Comparison of ENCODE assay signal across 32 cellular contexts in genomic region chr5:170431571-170431970, GRCh38. TPM values are rescaled to one million over a fixed set of nuclear protein-coding genes. Genes with fewer than 3 reads are reported as not detected.
"Had no signal": no experiment of that assay in that cellular context is flagged by ENCODE, and none has a peak within 500 bp of the region (broad histone marks: within the 10 kb centered on the region; RNA-seq: fewer than 3 reads in every experiment).

No MANE protein-coding gene starts in this region.

- H3K4me1 Mint-ChIP-seq: stimulated activated memory B cell treated with anti-CD40 and anti-IgM and Interleukin-4, amounts not matched to agents 10 μg/mL and 1 μg/mL and 100 μg/mL, for 72 hours; stimulated activated naive CD8-positive, alpha-beta T cell treated with anti-CD3 and anti-CD28 coated beads, Interleukin-15, amount 100 ng/mL, for 72 hours had no signal

- H3K27ac ChIP-seq: ovary, parathyroid adenoma, psoas muscle, right lobe of liver, sigmoid colon, suprapubic skin, testis, tibial artery, transverse colon, upper lobe of right lung, uterus had no signal

- H3K27me3 ChIP-seq: ovary, right lobe of liver, suprapubic skin, testis, upper lobe of right lung, uterus had no signal

- H2AFZ ChIP-seq: parathyroid adenoma had no signal

- H3K9me3 ChIP-seq: ovary, right lobe of liver, sigmoid colon, suprapubic skin, testis, transverse colon, upper lobe of right lung, uterus had no signal

- H3K4me1 ChIP-seq: parathyroid adenoma, psoas muscle, right lobe of liver, transverse colon, upper lobe of right lung, uterus had no signal

- DNase-seq: naive thymus-derived CD8-positive, alpha-beta T cell; nephron progenitor cell; occipital lobe; ovary; psoas muscle; right cardiac atrium; right lobe of liver; sigmoid colon; small intestine; spleen; stimulated activated CD4-positive, alpha-beta T cell treated with anti-CD3 and anti-CD28 coated beads, Interleukin-12 subunit alpha, Interleukin-12 subunit beta, amount 100 ng/mL, for 4 hours; stimulated activated CD4-positive, alpha-beta T cell treated with anti-CD3 and anti-CD28 coated beads, Interleukin-1b, Interleukin-23, amount 100 ng/mL, for 48 hours; stimulated activated CD4-positive, alpha-beta T cell treated with anti-CD3 and anti-CD28 coated beads, Interleukin-4, amount 100 ng/mL, for 1 hour; stimulated activated CD4-positive, alpha-beta T cell treated with anti-CD3 and anti-CD28 coated beads, Interleukin-4, amount 100 ng/mL, for 4 hours; stimulated activated CD8-positive, alpha-beta memory T cell treated with anti-CD3 and anti-CD28 coated beads, Interleukin-4, amount 100 ng/mL, for 48 hours; stimulated activated naive CD4-positive, alpha-beta T cell; stimulated activated naive CD8-positive, alpha-beta T cell treated with anti-CD3 and anti-CD28 coated beads, Interleukin-15, amount 100 ng/mL, for 72 hours; stimulated activated naive CD8-positive, alpha-beta T cell treated with anti-CD3 and anti-CD28 coated beads, Interleukin-15, Interleukin-2, amounts not matched to agents 100 U/mL and 50 U/mL, for 24 hours; substantia nigra; testis; transverse colon; upper lobe of right lung; uterus had no signal

- ATAC-seq: naive thymus-derived CD8-positive, alpha-beta T cell; natural killer cell treated with Interleukin-12 subunit alpha and Interleukin-12 subunit beta and Interleukin-15 and Interleukin-18, amount 100 ng/mL, for 72 hours; psoas muscle; right cardiac atrium; right lobe of liver; stimulated activated memory B cell treated with anti-CD40 and anti-IgM and Interleukin-4, amounts not matched to agents 10 μg/mL and 1 μg/mL and 100 μg/mL, for 72 hours; stimulated activated naive CD8-positive, alpha-beta T cell treated with anti-CD3 and anti-CD28 coated beads, Interleukin-15, amount 100 ng/mL, for 72 hours; stimulated activated naive CD8-positive, alpha-beta T cell treated with anti-CD3 and anti-CD28 coated beads, Interleukin-15, Interleukin-2, amounts not matched to agents 100 U/mL and 50 U/mL, for 24 hours; upper lobe of right lung had no signal

- FAIRE-seq: small intestine had no signal

- H3K4me3 ChIP-seq: ovary, psoas muscle, right lobe of liver, sigmoid colon, spleen, suprapubic skin, testis, tibial artery, transverse colon, upper lobe of right lung, uterus had no signal

- H3K9ac ChIP-seq: parathyroid adenoma had no signal

- H3K79me2 ChIP-seq: parathyroid adenoma had no signal

- H3K27ac Mint-ChIP-seq: natural killer cell treated with Interleukin-12 subunit alpha and Interleukin-12 subunit beta and Interleukin-15 and Interleukin-18, amount 100 ng/mL, for 72 hours; nephron progenitor cell; progenitor cell of endocrine pancreas; stimulated activated memory B cell treated with anti-CD40 and anti-IgM and Interleukin-4, amounts not matched to agents 10 μg/mL and 1 μg/mL and 100 μg/mL, for 72 hours; stimulated activated naive CD8-positive, alpha-beta T cell treated with anti-CD3 and anti-CD28 coated beads, Interleukin-15, amount 100 ng/mL, for 72 hours; type B pancreatic cell had no signal

- H3K36me3 Mint-ChIP-seq: naive thymus-derived CD8-positive, alpha-beta T cell; natural killer cell treated with Interleukin-12 subunit alpha and Interleukin-12 subunit beta and Interleukin-15 and Interleukin-18, amount 100 ng/mL, for 72 hours; stimulated activated memory B cell treated with anti-CD40 and anti-IgM and Interleukin-4, amounts not matched to agents 10 μg/mL and 1 μg/mL and 100 μg/mL, for 72 hours; type B pancreatic cell had no signal

- H3K9me3 Mint-ChIP-seq: natural killer cell treated with Interleukin-12 subunit alpha and Interleukin-12 subunit beta and Interleukin-15 and Interleukin-18, amount 100 ng/mL, for 72 hours; nephron progenitor cell; neural crest cell; stimulated activated memory B cell treated with anti-CD40 and anti-IgM and Interleukin-4, amounts not matched to agents 10 μg/mL and 1 μg/mL and 100 μg/mL, for 72 hours; stimulated activated naive CD8-positive, alpha-beta T cell treated with anti-CD3 and anti-CD28 coated beads, Interleukin-15, amount 100 ng/mL, for 72 hours had no signal

- H3K36me3 ChIP-seq: ovary, right lobe of liver, sigmoid colon, spleen, suprapubic skin, tibial artery, transverse colon, upper lobe of right lung, uterus had no signal

- H3K4me3 Mint-ChIP-seq: naive thymus-derived CD8-positive, alpha-beta T cell; natural killer cell treated with Interleukin-12 subunit alpha and Interleukin-12 subunit beta and Interleukin-15 and Interleukin-18, amount 100 ng/mL, for 72 hours; nephron progenitor cell; neural crest cell; stimulated activated memory B cell treated with anti-CD40 and anti-IgM and Interleukin-4, amounts not matched to agents 10 μg/mL and 1 μg/mL and 100 μg/mL, for 72 hours; stimulated activated naive CD8-positive, alpha-beta T cell treated with anti-CD3 and anti-CD28 coated beads, Interleukin-15, amount 100 ng/mL, for 72 hours; type B pancreatic cell had no signal

RNA-seq across cellular contexts. Expression of gene KCNMB1, which starts 42.4 kb away (rescaled TPM):
- total RNA-seq: naive thymus-derived CD8-positive, alpha-beta T cell; natural killer cell treated with Interleukin-12 subunit alpha and Interleukin-12 subunit beta and Interleukin-15 and Interleukin-18, amount 100 ng/mL, for 72 hours; neural crest cell; progenitor cell of endocrine pancreas; renal cortical epithelial cell had no signal
